Comparison of ENCODE assay signal across 10 cellular contexts in genomic region chr14:25048170-25049126, GRCh38. TPM values are rescaled to one million over a fixed set of nuclear protein-coding genes. Genes with fewer than 3 reads are reported as not detected.
DNase-seq lines count a peak whose midpoint lies in the region; ATAC-seq, FAIRE-seq and TF ChIP-seq lines count a peak whose summit lies in the region.
"Had no signal": no experiment of that assay in that cellular context is flagged by ENCODE, and none has a peak within 500 bp of the region (broad histone marks: within the 10 kb centered on the region; RNA-seq: fewer than 3 reads in every experiment).

No MANE protein-coding gene starts in this region.

- peak overlapping the region; percentile 39 for H3K4me3 Mint-ChIP-seq in natural killer cell treated with Interleukin-12 subunit alpha and Interleukin-12 subunit beta and Interleukin-15 and Interleukin-18, amount 100 ng/mL, for 72 hours
- no peak overlapping the region for H3K4me3 Mint-ChIP-seq in activated CD8-positive, alpha-beta memory T cell treated with anti-CD3 and anti-CD28 coated beads, Interleukin-2, amount 10 ng/mL, durations not matched to agents 7 days and 5 days
- H3K4me3 Mint-ChIP-seq: CD4-positive, CD25-positive, alpha-beta regulatory T cell had no signal

- no peak overlapping the region for H3K27ac Mint-ChIP-seq in natural killer cell treated with Interleukin-12 subunit alpha and Interleukin-12 subunit beta and Interleukin-15 and Interleukin-18, amount 100 ng/mL, for 72 hours
- H3K27ac Mint-ChIP-seq in activated CD8-positive, alpha-beta memory T cell treated with anti-CD3 and anti-CD28 coated beads, Interleukin-2, amount 10 ng/mL, durations not matched to agents 7 days and 5 days = no peak overlapping the region
- H3K27ac Mint-ChIP-seq: CD4-positive, CD25-positive, alpha-beta regulatory T cell had no signal

- no peaks in the 10 kb centered on the region for H3K36me3 ChIP-seq in SJCRH30
- H3K36me3 ChIP-seq: WERI-Rb-1 had no signal

- no peaks in the 10 kb centered on the region for H3K9me3 ChIP-seq in SJCRH30 (replicated peaks)

- H3K27me3 ChIP-seq in SJCRH30 = no peaks in the 10 kb centered on the region

- no peaks in the 10 kb centered on the region for H3K4me1 ChIP-seq in SJCRH30

- DNase-seq in AG04449 (ENCODE audit: low read depth, low spot score) (no peak), RCC 7860 (ENCODE audit: low spot score) (peak; percentile 10), fibroblast of pulmonary artery (ENCODE audit: low read depth) (peak; percentile 68), SJCRH30 (no peak), HK-2 (ENCODE audit: unreplicated experiment) (no peak)
- DNase-seq in natural killer cell treated with Interleukin-12 subunit alpha and Interleukin-12 subunit beta and Interleukin-15 and Interleukin-18, amount 100 ng/mL, for 72 hours (ENCODE audit: low spot score) = no peak
- DNase-seq in activated CD8-positive, alpha-beta memory T cell treated with anti-CD3 and anti-CD28 coated beads, Interleukin-2, amount 10 ng/mL, durations not matched to agents 7 days and 5 days = no peak
- DNase-seq: CD4-positive, CD25-positive, alpha-beta regulatory T cell; WERI-Rb-1 had no signal

- H3K27me3 Mint-ChIP-seq in natural killer cell treated with Interleukin-12 subunit alpha and Interleukin-12 subunit beta and Interleukin-15 and Interleukin-18, amount 100 ng/mL, for 72 hours = peaks cover 48 to 63% of the 10 kb centered on the region in 2 donors
- peaks cover 56% of the 10 kb centered on the region for H3K27me3 Mint-ChIP-seq in activated CD8-positive, alpha-beta memory T cell treated with anti-CD3 and anti-CD28 coated beads, Interleukin-2, amount 10 ng/mL, durations not matched to agents 7 days and 5 days

- H3K4me3 ChIP-seq in AG04449 (ENCODE audit: low read depth, low read length) (peak overlapping the region; percentile 43), fibroblast of pulmonary artery (replicated peaks; ENCODE audit: low read depth, low read length) (peak overlapping the region; percentile 58), SJCRH30 (no peak overlapping the region)

- H3K27ac ChIP-seq in SJCRH30 = no peak overlapping the region
- H3K27ac ChIP-seq: WERI-Rb-1 had no signal

- TF ChIP-seq CTCF in AG04449 (IDR thresholded peaks at IDR 0.05; ENCODE audit: insufficient read depth, low read length, missing control alignments) = no peak
- TF ChIP-seq CTCF in fibroblast of pulmonary artery (IDR thresholded peaks at IDR 0.05; ENCODE audit: low read length, missing control alignments) = no peak

- no peak for ATAC-seq in natural killer cell treated with Interleukin-12 subunit alpha and Interleukin-12 subunit beta and Interleukin-15 and Interleukin-18, amount 100 ng/mL, for 72 hours
- no peak for ATAC-seq in activated CD8-positive, alpha-beta memory T cell treated with anti-CD3 and anti-CD28 coated beads, Interleukin-2, amount 10 ng/mL, durations not matched to agents 7 days and 5 days
- ATAC-seq in GM21717 (IDR thresholded peaks at IDR 0.05; ENCODE audit: unreplicated experiment) = no peak

- H3K4me1 Mint-ChIP-seq in natural killer cell treated with Interleukin-12 subunit alpha and Interleukin-12 subunit beta and Interleukin-15 and Interleukin-18, amount 100 ng/mL, for 72 hours (ENCODE audit: low read depth in 2 of 2) = peaks cover 12% of the 10 kb centered on the region in 2 donors
- peaks cover 12% of the 10 kb centered on the region for H3K4me1 Mint-ChIP-seq in activated CD8-positive, alpha-beta memory T cell treated with anti-CD3 and anti-CD28 coated beads, Interleukin-2, amount 10 ng/mL, durations not matched to agents 7 days and 5 days

- POLR2A ChIA-PET in AG04449 (lab: Yijun Ruan, JAX) = no interaction called here

- H3K9me3 Mint-ChIP-seq in natural killer cell treated with Interleukin-12 subunit alpha and Interleukin-12 subunit beta and Interleukin-15 and Interleukin-18, amount 100 ng/mL, for 72 hours = no peaks in the 10 kb centered on the region
- no peaks in the 10 kb centered on the region for H3K9me3 Mint-ChIP-seq in activated CD8-positive, alpha-beta memory T cell treated with anti-CD3 and anti-CD28 coated beads, Interleukin-2, amount 10 ng/mL, durations not matched to agents 7 days and 5 days (ENCODE audit: low read depth)

- no peaks in the 10 kb centered on the region for H3K36me3 Mint-ChIP-seq in natural killer cell treated with Interleukin-12 subunit alpha and Interleukin-12 subunit beta and Interleukin-15 and Interleukin-18, amount 100 ng/mL, for 72 hours
- no peaks in the 10 kb centered on the region for H3K36me3 Mint-ChIP-seq in activated CD8-positive, alpha-beta memory T cell treated with anti-CD3 and anti-CD28 coated beads, Interleukin-2, amount 10 ng/mL, durations not matched to agents 7 days and 5 days
- H3K36me3 Mint-ChIP-seq: CD4-positive, CD25-positive, alpha-beta regulatory T cell had no signal

- CTCF ChIA-PET in AG04449 (lab: Yijun Ruan, JAX) = no interaction called here
- CTCF ChIA-PET in activated CD8-positive, alpha-beta memory T cell treated with anti-CD3 and anti-CD28 coated beads, Interleukin-2, amount 10 ng/mL, durations not matched to agents 7 days and 5 days (lab: Charles Lee) = no interaction called here

- FAIRE-seq in RCC 7860 (lab: Jason Lieb, UNC) = no peak

RNA-seq across cellular contexts. Expression of gene STXBP6, which starts 1.5 kb away (rescaled TPM):
- total RNA-seq in natural killer cell treated with Interleukin-12 subunit alpha and Interleukin-12 subunit beta and Interleukin-15 and Interleukin-18, amount 100 ng/mL, for 72 hours = not detected
- not detected for total RNA-seq in activated CD8-positive, alpha-beta memory T cell treated with anti-CD3 and anti-CD28 coated beads, Interleukin-2, amount 10 ng/mL, durations not matched to agents 7 days and 5 days
- total RNA-seq in SJCRH30 (2014; rRNA removed; shearing (Covaris generic)) = 2.4 and 2.9 TPM in 2 replicates
- total RNA-seq: CD4-positive, CD25-positive, alpha-beta regulatory T cell had no signal

Comparison
In these comparisons a context has a peak if more than half of its experiments do, and no peak if none do; other contexts are left out.
1. DNase-seq: peak in RCC 7860 (single experiment) and fibroblast of pulmonary artery (single experiment); none in AG04449 (single experiment), natural killer cell treated with Interleukin-12 subunit alpha and Interleukin-12 subunit beta and Interleukin-15 and Interleukin-18, amount 100 ng/mL, for 72 hours (single experiment), activated CD8-positive, alpha-beta memory T cell treated with anti-CD3 and anti-CD28 coated beads, Interleukin-2, amount 10 ng/mL, durations not matched to agents 7 days and 5 days (single experiment), SJCRH30 (0 of 2) and HK-2 (single experiment).